Comparison of ENCODE assay signal across 9 cellular contexts in genomic region chr5:181248277-181248676, GRCh38. TPM values are rescaled to one million over a fixed set of nuclear protein-coding genes. Genes with fewer than 3 reads are reported as not detected.
DNase-seq lines count a peak whose midpoint lies in the region; ATAC-seq and TF ChIP-seq lines count a peak whose summit lies in the region.
"Had no signal": no experiment of that assay in that cellular context is flagged by ENCODE, and none has a peak within 500 bp of the region (broad histone marks: within the 10 kb centered on the region; RNA-seq: fewer than 3 reads in every experiment).

No MANE protein-coding gene starts in this region.

- peak overlapping the region; percentile 96 for H3K27ac Mint-ChIP-seq in CD4-positive, alpha-beta T cell
- peak overlapping the region; percentile 100 for H3K27ac Mint-ChIP-seq in osteocyte (ENCODE audit: unreplicated experiment)

- no peak for DNase-seq in CD4-positive, alpha-beta T cell
- no peak for DNase-seq in Panc1 (ENCODE audit: low read depth, low spot score)
- DNase-seq in epithelial cell of esophagus (ENCODE audit: low read depth) = no peak
- DNase-seq in osteocyte (ENCODE audit: extremely low spot score, unreplicated experiment) = no peak
- DNase-seq in D341Med (ENCODE audit: low spot score) = no peak
- DNase-seq in KBM-7 = no peak
- DNase-seq in T-helper 9 cell = no peak
- DNase-seq: NCI-H1417 had no signal

- H3K9me3 Mint-ChIP-seq in CD4-positive, alpha-beta T cell = no peaks in the 10 kb centered on the region
- no peaks in the 10 kb centered on the region for H3K9me3 Mint-ChIP-seq in osteocyte (ENCODE audit: unreplicated experiment)

- peaks cover 4% of the 10 kb centered on the region for H3K36me3 ChIP-seq in Panc1 (ENCODE audit: control insufficient read depth, insufficient read depth, low read length)

- H3K4me1 Mint-ChIP-seq in CD4-positive, alpha-beta T cell (ENCODE audit: low read depth) = peaks cover 80% of the 10 kb centered on the region
- peaks cover 64% of the 10 kb centered on the region for H3K4me1 Mint-ChIP-seq in osteocyte (ENCODE audit: unreplicated experiment)

- BruUV-seq in Panc1 (replicated peaks; lab: Mats Ljungman, UMichigan) = no TSS peak

- H3K9me3 ChIP-seq in CD4-positive, alpha-beta T cell (ENCODE audit: control insufficient read depth, low read length) = no peaks in the 10 kb centered on the region
- no peaks in the 10 kb centered on the region for H3K9me3 ChIP-seq in Panc1 (ENCODE audit: control insufficient read depth, insufficient read depth, low read depth, low read length)

- H3K4me1 ChIP-seq in Panc1 (ENCODE audit: control insufficient read depth, insufficient read depth, low read length) = peaks cover 50% of the 10 kb centered on the region

- no peaks in the 10 kb centered on the region for H3K27me3 Mint-ChIP-seq in CD4-positive, alpha-beta T cell
- no peaks in the 10 kb centered on the region for H3K27me3 Mint-ChIP-seq in osteocyte (ENCODE audit: unreplicated experiment)

- peak overlapping the region; percentile 89 for H3K4me3 Mint-ChIP-seq in CD4-positive, alpha-beta T cell
- H3K4me3 Mint-ChIP-seq in osteocyte (ENCODE audit: unreplicated experiment) = peak overlapping the region; percentile 92

- peaks cover 23% of the 10 kb centered on the region for H3K36me3 Mint-ChIP-seq in CD4-positive, alpha-beta T cell (ENCODE audit: low read depth)
- H3K36me3 Mint-ChIP-seq in osteocyte (ENCODE audit: unreplicated experiment) = peaks cover 4% of the 10 kb centered on the region

- H3K27ac ChIP-seq in CD4-positive, alpha-beta T cell (ENCODE audit: low read depth, low read length) = peak overlapping the region; percentile 29
- peak overlapping the region; percentile 99 for H3K27ac ChIP-seq in Panc1 (ENCODE audit: low read length)

- no peak for ATAC-seq in CD4-positive, alpha-beta T cell (ENCODE audit: poor library complexity)
- no peak for ATAC-seq in Panc1
- ATAC-seq in HG03439 (IDR thresholded peaks at IDR 0.05; ENCODE audit: unreplicated experiment) = no peak

- peak overlapping the region; percentile 87 to 97 for H3K4me3 ChIP-seq in Panc1 (ENCODE audit: low read depth in 2 of 2, low read length in 2 of 2)
- H3K4me3 ChIP-seq in epithelial cell of esophagus (ENCODE audit: low read length) = peak overlapping the region; percentile 91

- TF ChIP-seq CTCF in CD4-positive, alpha-beta T cell (IDR thresholded peaks at IDR 0.05) = no peak
- no peak for TF ChIP-seq CTCF in Panc1 (IDR thresholded peaks at IDR 0.05)
- no peak for TF ChIP-seq CTCF in epithelial cell of esophagus (IDR thresholded peaks at IDR 0.05; ENCODE audit: insufficient read depth, low read depth, low read length, missing control alignments)
- no peak for TF ChIP-seq CTCF in osteocyte (IDR thresholded peaks at IDR 0.05)

- CTCF ChIA-PET in CD4-positive, alpha-beta T cell (lab: Charles Lee) = interaction anchor here (1.1 to 2.2 kb wide), 2 partner anchors 11 to 56 kb away, joined by 3 to 8 read pairs; no protein-coding TSS in a partner anchor
- CTCF ChIA-PET in Panc1 (lab: Charles Lee) = no interaction called here

- H3K27me3 ChIP-seq in CD4-positive, alpha-beta T cell (ENCODE audit: control insufficient read depth, insufficient read depth, low read length) = no peaks in the 10 kb centered on the region
- no peaks in the 10 kb centered on the region for H3K27me3 ChIP-seq in Panc1 (ENCODE audit: control insufficient read depth, insufficient read depth, low read length)

- POLR2A ChIA-PET in CD4-positive, alpha-beta T cell (lab: Charles Lee) = interaction anchor here (14.5 kb wide), 1 partner anchor 13 kb away, joined by 244 read pairs; the partner anchor contains the start of gene TRIM52
- POLR2A ChIA-PET in Panc1 (lab: Charles Lee) = no interaction called here

- intact Hi-C loops in CD4-positive, alpha-beta T cell (cut with DNase I, micrococcal nuclease) = loop anchor here in 1 of 2 experiments (10.0 kb wide), 2 partner anchors 443 to 1623 kb away; partner anchors contain the start of genes HNRNPH1 and MGAT1
- intact Hi-C loops in Panc1 (cut with micrococcal nuclease; ENCODE audit: unreplicated experiment) = no loop called here

- in situ Hi-C loops in Panc1 (cut with HindIII; ENCODE audit: low pct_unique_long_range_greater_than_20kb, low sequenced_read_pairs) = no loop called here
- in situ Hi-C loops in KBM-7 (cut with MboI; ENCODE audit: low pct_unique_long_range_greater_than_20kb, low sequenced_read_pairs) = no loop called here

RNA-seq across cellular contexts. Expression of gene RACK1, which starts 4.6 kb away (rescaled TPM):
- total RNA-seq in CD4-positive, alpha-beta T cell = 1,000 to 10,000 TPM; 2,499 to 2,682 TPM
- total RNA-seq in Panc1 (2021; ENCODE audit: unreplicated experiment) (1,623 TPM), osteocyte (1,869 and 1,921 TPM in 2 replicates)
- 2,695 TPM for polyA plus RNA-seq in Panc1 (2012; ENCODE audit: insufficient read length)

RNA-seq across cellular contexts. Expression of gene TRIM52, which starts 12.7 kb away (rescaled TPM):
- 10 to 100 TPM; 35.9 to 37.6 TPM for total RNA-seq in CD4-positive, alpha-beta T cell
- total RNA-seq in Panc1 (2021; ENCODE audit: unreplicated experiment) (9.3 TPM), osteocyte (12.8 and 13.7 TPM in 2 replicates)
- 5.2 TPM for polyA plus RNA-seq in Panc1 (2012; ENCODE audit: insufficient read length)

RNA-seq across cellular contexts. Expression of gene TRIM41, which starts 25.2 kb away (rescaled TPM):
- 10 to 100 TPM; 21.4 to 24.0 TPM for total RNA-seq in CD4-positive, alpha-beta T cell
- total RNA-seq in Panc1 (2021; ENCODE audit: unreplicated experiment) (58.3 TPM), osteocyte (25.2 and 27.1 TPM in 2 replicates)
- 72.2 TPM for polyA plus RNA-seq in Panc1 (2012; ENCODE audit: insufficient read length)

RNA-seq across cellular contexts. Expression of gene TRIM7, which starts 43.3 kb away (rescaled TPM):
- 1 to 10 TPM; 3.4 to 3.8 TPM for total RNA-seq in CD4-positive, alpha-beta T cell
- total RNA-seq in Panc1 (2021; ENCODE audit: unreplicated experiment) (25.8 TPM), osteocyte (3.8 and 4.0 TPM in 2 replicates)
- polyA plus RNA-seq in Panc1 (2012; ENCODE audit: insufficient read length) = 21.3 TPM
